ENCODE assay signal across 26 cellular contexts in genomic region chr14:39452680-39453079, GRCh38.
"Had no signal": no experiment of that assay in that cellular context is flagged by ENCODE, and none has a peak within 500 bp of the region (broad histone marks: within the 10 kb centered on the region; RNA-seq: fewer than 3 reads in every experiment).

No MANE protein-coding gene starts in this region.

- ATAC-seq: activated CD4-positive, alpha-beta T cell treated with anti-CD3 and anti-CD28 coated beads for 36 hours; activated CD4-positive, CD25-positive, alpha-beta regulatory T cell treated with anti-CD3 and anti-CD28 coated beads, Interleukin-2, amount 50 U/mL, for 24 hours; activated CD8-positive, alpha-beta T cell treated with anti-CD3 and anti-CD28 coated beads, Interleukin-2, amount 10 ng/mL, durations not matched to agents 7 days and 5 days; PC-3; WTC11 had no signal

- DNase-seq: activated CD4-positive, alpha-beta T cell treated with anti-CD3 and anti-CD28 coated beads for 36 hours; activated CD4-positive, alpha-beta T cell treated with anti-CD3 and anti-CD28 coated beads, Interleukin-2, amount 10 ng/mL, durations not matched to agents 7 days and 5 days; activated CD4-positive, alpha-beta T cell treated with anti-CD3 and anti-CD28 coated beads, Interleukin-2, amount 50 U/mL, for 48 hours; activated CD8-positive, alpha-beta T cell treated with anti-CD3 and anti-CD28 coated beads, Interleukin-2, amount 10 ng/mL, durations not matched to agents 7 days and 5 days; activated gamma-delta T cell; activated naive CD4-positive, alpha-beta T cell treated with Interleukin-2 at 50 U/mL for 16 hours; activated naive CD8-positive, alpha-beta T cell treated with anti-CD3 and anti-CD28 coated beads, Interleukin-2, amount 10 ng/mL, durations not matched to agents 7 days and 5 days; activated T-cell treated with anti-CD3 and anti-CD28 coated beads, Interleukin-2, amount 50 U/mL, for 24 hours; MM.1S; MV-4-11; NCI-H1092; NCI-H146; NCI-H187 treated with DMSO at 0.1 percent for 48 hours; NCI-H2081; NCI-H345; NCI-H510A; NCI-H526; NCI-H748 treated with DMSO at 0.1 percent for 48 hours; NK-92 treated with Interleukin-12 subunit alpha and Interleukin-12 subunit beta, amount 100 ng/mL, for 24 hours; PC-3; Peyer's patch; RPMI8226; SHP77 treated with DMSO at 0.1 percent for 48 hours; SK-N-SH had no signal
